In genomic region chr6:155895641-155896040, GRCh38 we compare ENCODE assay signal across 24 cellular contexts.
"Had no signal": no experiment of that assay in that cellular context is flagged by ENCODE, and none has a peak within 500 bp of the region (broad histone marks: within the 10 kb centered on the region; RNA-seq: fewer than 3 reads in every experiment).

No MANE protein-coding gene starts in this region.

- ATAC-seq: activated CD4-positive, alpha-beta T cell treated with anti-CD3 and anti-CD28 coated beads for 36 hours; T-cell had no signal

- H3K36me3 ChIP-seq: brain microvascular endothelial cell, cardiac muscle cell had no signal

- H3K27me3 Mint-ChIP-seq: activated CD4-positive, alpha-beta memory T cell treated with anti-CD3 and anti-CD28 coated beads, Interleukin-2, amount 10 ng/mL, durations not matched to agents 7 days and 5 days; activated CD4-positive, alpha-beta T cell treated with anti-CD3 and anti-CD28 coated beads for 36 hours; activated naive CD4-positive, alpha-beta T cell treated with anti-CD3 and anti-CD28 coated beads, Interleukin-2, amount 10 ng/mL, durations not matched to agents 7 days and 5 days; activated naive CD8-positive, alpha-beta T cell treated with anti-CD3 and anti-CD28 coated beads for 36 hours; T-cell had no signal

- H3K27ac ChIP-seq: brain microvascular endothelial cell, cardiac muscle cell, VCaP had no signal

- H3K4me3 ChIP-seq: cardiac muscle cell had no signal

- H3K4me3 Mint-ChIP-seq: activated CD4-positive, alpha-beta memory T cell treated with anti-CD3 and anti-CD28 coated beads, Interleukin-2, amount 10 ng/mL, durations not matched to agents 7 days and 5 days; activated CD4-positive, alpha-beta T cell treated with anti-CD3 and anti-CD28 coated beads for 36 hours; activated naive CD4-positive, alpha-beta T cell treated with anti-CD3 and anti-CD28 coated beads, Interleukin-2, amount 10 ng/mL, durations not matched to agents 7 days and 5 days; activated naive CD8-positive, alpha-beta T cell treated with anti-CD3 and anti-CD28 coated beads for 36 hours; T-cell had no signal

- H3K27ac Mint-ChIP-seq: activated CD4-positive, alpha-beta memory T cell treated with anti-CD3 and anti-CD28 coated beads, Interleukin-2, amount 10 ng/mL, durations not matched to agents 7 days and 5 days; activated CD4-positive, alpha-beta T cell treated with anti-CD3 and anti-CD28 coated beads for 36 hours; activated naive CD4-positive, alpha-beta T cell treated with anti-CD3 and anti-CD28 coated beads, Interleukin-2, amount 10 ng/mL, durations not matched to agents 7 days and 5 days; activated naive CD8-positive, alpha-beta T cell treated with anti-CD3 and anti-CD28 coated beads for 36 hours; activated T-helper 2 cell treated with anti-CD3 and anti-CD28 coated beads, Interferon-gamma antibody, Interleukin-2, Interleukin-4, amounts not matched to agents 10 μg/mL and 5 μg/mL and 100 μg/mL, durations not matched to agents 14 hours and 24 hours and 36 hours; T-cell had no signal

- H3K27me3 ChIP-seq: brain microvascular endothelial cell, cardiac muscle cell had no signal

- DNase-seq: activated CD4-positive, alpha-beta memory T cell treated with anti-CD3 and anti-CD28 coated beads, Interleukin-2, amount 10 ng/mL, durations not matched to agents 7 days and 5 days; activated CD4-positive, alpha-beta T cell treated with anti-CD3 and anti-CD28 coated beads, Interleukin-2, amount 50 U/mL, for 1 hour; activated gamma-delta T cell treated with Interleukin-2 at 50 U/mL for 16 hours; activated naive CD4-positive, alpha-beta T cell treated with anti-CD3 and anti-CD28 coated beads, Interleukin-2, amount 10 ng/mL, durations not matched to agents 7 days and 5 days; activated naive CD8-positive, alpha-beta T cell treated with anti-CD3 and anti-CD28 coated beads for 36 hours; activated T-cell treated with anti-CD3 and anti-CD28 coated beads for 4 hours; activated T-cell treated with anti-CD3 and anti-CD28 coated beads, Interleukin-2, amount 50 U/mL, for 48 hours; brain microvascular endothelial cell; MM.1S; NCI-H1105; NCI-H1436; NCI-H187 treated with DMSO at 0.1 percent for 48 hours; NCI-H2081 treated with DMSO at 0.1 percent for 48 hours; NCI-H2171; NCI-H2227 treated with DMSO at 0.1 percent for 48 hours; NCI-H446 treated with DMSO at 0.1 percent for 48 hours; NCI-H524 treated with DMSO at 0.1 percent for 48 hours; NCI-H748 treated with DMSO at 0.1 percent for 48 hours; SIG-M5; T-cell had no signal

- H3K4me1 Mint-ChIP-seq: activated CD4-positive, alpha-beta memory T cell treated with anti-CD3 and anti-CD28 coated beads, Interleukin-2, amount 10 ng/mL, durations not matched to agents 7 days and 5 days; activated CD4-positive, alpha-beta T cell treated with anti-CD3 and anti-CD28 coated beads for 36 hours; activated naive CD4-positive, alpha-beta T cell treated with anti-CD3 and anti-CD28 coated beads, Interleukin-2, amount 10 ng/mL, durations not matched to agents 7 days and 5 days; activated naive CD8-positive, alpha-beta T cell treated with anti-CD3 and anti-CD28 coated beads for 36 hours; T-cell had no signal

- H3K36me3 Mint-ChIP-seq: activated naive CD4-positive, alpha-beta T cell treated with anti-CD3 and anti-CD28 coated beads, Interleukin-2, amount 10 ng/mL, durations not matched to agents 7 days and 5 days; activated naive CD8-positive, alpha-beta T cell treated with anti-CD3 and anti-CD28 coated beads for 36 hours; T-cell had no signal
